Comparison of ENCODE assay signal across 8 cellular contexts in genomic region chr3:53347261-53348064, GRCh38. TPM values are rescaled to one million over a fixed set of nuclear protein-coding genes. Genes with fewer than 3 reads are reported as not detected.
DNase-seq lines count a peak whose midpoint lies in the region; ATAC-seq and TF ChIP-seq lines count a peak whose summit lies in the region.

TSS of gene DCP1A (minus strand) at chr3:53347543. CDS start at chr3:53347517, 26 bp downstream.

- peaks cover 21% of the 10 kb centered on the region for H3K4me1 Mint-ChIP-seq in activated CD4-positive, alpha-beta T cell treated with anti-CD3 and anti-CD28 coated beads for 36 hours

- peak; percentile 96 for ATAC-seq in HG03432 (IDR thresholded peaks at IDR 0.05; ENCODE audit: unreplicated experiment)
- peak; percentile 98 for ATAC-seq in activated CD4-positive, alpha-beta T cell treated with anti-CD3 and anti-CD28 coated beads for 36 hours

- CTCF ChIA-PET in activated CD4-positive, alpha-beta T cell treated with anti-CD3 and anti-CD28 coated beads for 36 hours (lab: Charles Lee), result interaction anchor here (0.7 to 1.4 kb wide), 4 partner anchors 9 to 542 kb away, joined by 3 to 7 read pairs (median 4); no protein-coding TSS in a partner anchor

- DNase-seq in Ammon's horn (ENCODE audit: low spot score) (peak; percentile 97), NCI-H524 (lab: John Stamatoyannopoulos, UW) (peak; percentile 90 to 93), kidney tubule cell (ENCODE audit: low spot score) (peak; percentile 96)
- DNase-seq in activated CD4-positive, alpha-beta T cell treated with anti-CD3 and anti-CD28 coated beads for 36 hours, result peak; percentile 97
- peak; percentile 84 to 92 (median 89) for DNase-seq in stimulated activated CD4-positive, alpha-beta T cell treated with anti-CD3 and anti-CD28 coated beads, Interleukin-1b, Interleukin-23, amount 100 ng/mL, for 24 hours (ENCODE audit: low read depth in 4 of 4, low spot score in 1 of 4)

- no peaks in the 10 kb centered on the region for H3K9me3 Mint-ChIP-seq in activated CD4-positive, alpha-beta T cell treated with anti-CD3 and anti-CD28 coated beads for 36 hours (ENCODE audit: low read depth)

- TF ChIP-seq POLR2A in GM19099 (IDR thresholded peaks at IDR 0.05; ENCODE audit: extremely low read depth, insufficient read length, low read depth), result peak; percentile 97

- H3K4me3 Mint-ChIP-seq in activated CD4-positive, alpha-beta T cell treated with anti-CD3 and anti-CD28 coated beads for 36 hours, result peak within 1 kb of the TSS; percentile 93

- peak within 1 kb of the TSS; percentile 98 for H3K27ac ChIP-seq in cingulate gyrus (ENCODE audit: low read depth, low read length)

- peaks cover 7% of the 10 kb centered on the region for H3K36me3 Mint-ChIP-seq in activated CD4-positive, alpha-beta T cell treated with anti-CD3 and anti-CD28 coated beads for 36 hours (ENCODE audit: low read depth)

- POLR2A ChIA-PET in activated CD4-positive, alpha-beta T cell treated with anti-CD3 and anti-CD28 coated beads for 36 hours (lab: Charles Lee), result interaction anchor here (0.6 to 1.3 kb wide), 3 partner anchors 27 to 941 kb away, joined by 3 to 7 read pairs (median 3); partner anchors contain the start of gene SELENOK

- H3K27ac Mint-ChIP-seq in activated CD4-positive, alpha-beta T cell treated with anti-CD3 and anti-CD28 coated beads for 36 hours, result peak within 1 kb of the TSS; percentile 99

- intact Hi-C loops in activated CD4-positive, alpha-beta T cell treated with anti-CD3 and anti-CD28 coated beads for 36 hours (cut with DNase I, micrococcal nuclease), result loop anchor here (1.0 to 10.0 kb wide), 12 partner anchors 48 to 1353 kb away; partner anchors contain the start of genes SELENOK (in 2 of the 2), ACTR8 (in 1 of the 2), NT5DC2 (in 1 of the 2) and PBRM1 (in 1 of the 2)

- no peaks in the 10 kb centered on the region for H3K27me3 Mint-ChIP-seq in activated CD4-positive, alpha-beta T cell treated with anti-CD3 and anti-CD28 coated beads for 36 hours

RNA-seq across cellular contexts. Expression of gene DCP1A, which starts in this region (rescaled TPM):
- 10 to 100 TPM; 33.4 to 41.9 TPM for total RNA-seq in activated CD4-positive, alpha-beta T cell treated with anti-CD3 and anti-CD28 coated beads for 36 hours

Comparison
In these comparisons a context has a peak if more than half of its experiments do, and no peak if none do; other contexts are left out.
1. Peak in every context shown above with its lines: DNase-seq, ATAC-seq and H3K27ac ChIP-seq.